16 cellular contexts compared by ENCODE assay signal in genomic region chr17:27562777-27563455, GRCh38.
A peak's percentile ranks its signal among the peaks of the same experiment; 100 is the strongest.
DNase-seq lines count a peak whose midpoint lies in the region; ATAC-seq and TF ChIP-seq lines count a peak whose summit lies in the region.
"Had no signal": no experiment of that assay in that cellular context is flagged by ENCODE, and none has a peak within 500 bp of the region (broad histone marks: within the 10 kb centered on the region; RNA-seq: fewer than 3 reads in every experiment).

No MANE protein-coding gene starts in this region.

- H3K4me3 ChIP-seq in IMR-90 (ENCODE audit: insufficient read depth, low read depth, low read length): no peak overlapping the region
- no peak overlapping the region for H3K4me3 ChIP-seq in fibroblast of pulmonary artery (replicated peaks; ENCODE audit: low read depth, low read length)
- no peak overlapping the region for H3K4me3 ChIP-seq in gastrocnemius medialis
- H3K4me3 ChIP-seq: cardiac muscle cell, GM12878, thoracic aorta had no signal

- H2AK5ac ChIP-seq in IMR-90 (ENCODE audit: low read depth, low read length): peak overlapping the region; percentile 13; the same call in 1 of the 2 replicates

- H3K27me3 Mint-ChIP-seq in activated CD4-positive, alpha-beta T cell treated with anti-CD3 and anti-CD28 coated beads, Interleukin-2, amount 10 ng/mL, durations not matched to agents 7 days and 5 days: no peaks in the 10 kb centered on the region
- H3K27me3 Mint-ChIP-seq: effector memory CD8-positive, alpha-beta T cell had no signal

- H3K36me3 ChIP-seq in IMR-90 (ENCODE audit: control insufficient read depth, insufficient read depth, low read length): peaks cover 23% of the 10 kb centered on the region
- no peaks in the 10 kb centered on the region for H3K36me3 ChIP-seq in gastrocnemius medialis
- H3K36me3 ChIP-seq: cardiac muscle cell, thoracic aorta had no signal

- no peak overlapping the region for H2AFZ ChIP-seq in IMR-90 (replicated peaks; ENCODE audit: low read length, poor library complexity)

- dilution Hi-C loops in IMR-90 (cut with HindIII; ENCODE audit: low sequenced_read_pairs, unreplicated experiment): no loop called here

- peak overlapping the region; percentile 38; the same call in 1 of the 2 replicates for H2BK20ac ChIP-seq in IMR-90 (ENCODE audit: low read depth, low read length)

- no peak overlapping the region for H3K56ac ChIP-seq in IMR-90 (ENCODE audit: extremely low read depth, insufficient read depth, low read length)

- H3K4ac ChIP-seq in IMR-90 (ENCODE audit: low read depth, low read length): peak overlapping the region; percentile 2; the same call in 1 of the 2 replicates

- H3K79me1 ChIP-seq in IMR-90 (ENCODE audit: low read depth in 1 of 2, low read length in 2 of 2): peaks cover 55 to 91% of the 10 kb centered on the region in 2 experiments

- H4K5ac ChIP-seq in IMR-90 (ENCODE audit: low read depth, low read length): no peak overlapping the region

- H4K20me1 ChIP-seq in IMR-90 (ENCODE audit: insufficient read depth, low read length): peaks cover 12% of the 10 kb centered on the region; the same call in 1 of the 2 replicates

- H3K27ac ChIP-seq in IMR-90 (ENCODE audit: insufficient read depth, low read length): no peak overlapping the region
- H3K27ac ChIP-seq in gastrocnemius medialis: peak overlapping the region in 3 of 4 donors; percentile 45 to 53 (median 49)
- H3K27ac ChIP-seq: cardiac muscle cell, thoracic aorta had no signal

- H2AK9ac ChIP-seq in IMR-90 (replicated peaks; ENCODE audit: low read depth, low read length, poor library complexity): no peak overlapping the region

- H4K91ac ChIP-seq in IMR-90 (ENCODE audit: insufficient read depth, low read depth, low read length): peak overlapping the region; percentile 19; the same call in 1 of the 2 replicates

- DNase-seq in activated CD4-positive, alpha-beta T cell treated with anti-CD3 and anti-CD28 coated beads, Interleukin-2, amount 10 ng/mL, durations not matched to agents 7 days and 5 days: no peak
- DNase-seq in activated CD4-positive, alpha-beta T cell treated with anti-CD3 and anti-CD28 coated beads, Interleukin-2, amount 50 U/mL, for 1 hour: no peak
- DNase-seq in IMR-90 (peak; percentile 52), fibroblast of pulmonary artery (ENCODE audit: low read depth) (peak; percentile 46), gastrocnemius medialis (no peak), NCI-H2029 (lab: John Stamatoyannopoulos, UW) (no peak), NOMO-1 (lab: John Stamatoyannopoulos, UW; ENCODE audit: unreplicated experiment in 2 of 2) (no peak), omental fat pad (ENCODE audit: low spot score) (no peak)
- DNase-seq: effector memory CD8-positive, alpha-beta T cell; NCI-H1694 treated with DMSO at 0.1 percent for 48 hours; NCI-H524 treated with DMSO at 0.1 percent for 48 hours; OCI-M1 had no signal

- H3K18ac ChIP-seq in IMR-90 (ENCODE audit: low read depth, low read length): no peak overlapping the region

- no peak overlapping the region for H2BK5ac ChIP-seq in IMR-90 (ENCODE audit: low read depth, low read length, poor library complexity, severe bottlenecking)

- peak overlapping the region; percentile 30; the same call in 1 of the 3 replicates for H2BK15ac ChIP-seq in IMR-90 (ENCODE audit: low read depth, low read length)

- H3K4me1 ChIP-seq in IMR-90 (ENCODE audit: control insufficient read depth, insufficient read depth, low read length) (peaks cover 31% of the 10 kb centered on the region), gastrocnemius medialis (peaks cover 27 to 32% of the 10 kb centered on the region in 2 donors)

- CTCF ChIA-PET in activated CD4-positive, alpha-beta T cell treated with anti-CD3 and anti-CD28 coated beads, Interleukin-2, amount 10 ng/mL, durations not matched to agents 7 days and 5 days (lab: Charles Lee): interaction anchor here (0.6 to 2.5 kb wide), 6 partner anchors 10 to 540 kb away, joined by 3 to 11 read pairs (median 4); no protein-coding TSS in a partner anchor
- CTCF ChIA-PET in IMR-90 (lab: Yijun Ruan, JAX): interaction anchor here (1.0 kb wide), 1 partner anchor 18 kb away, joined by 3 read pairs; no protein-coding TSS in a partner anchor

- peaks cover 41% of the 10 kb centered on the region for H3K9me1 ChIP-seq in IMR-90 (ENCODE audit: insufficient read depth, low read length)

- ATAC-seq in IMR-90 (ENCODE audit: low read depth) (no peak), gastrocnemius medialis (no peak), omental fat pad (ENCODE audit: low FRiP score) (no peak)
- ATAC-seq: GM12878, sciatic nerve had no signal

- no TSS peak for BruUV-seq in IMR-90 (replicated peaks; lab: Mats Ljungman, UMichigan)

- TF ChIP-seq CTCF in IMR-90 (conservative IDR thresholded peaks at IDR 0.05; ENCODE audit: low read depth, low read length) (no peak), fibroblast of pulmonary artery (IDR thresholded peaks at IDR 0.05; ENCODE audit: low read length, missing control alignments) (no peak), gastrocnemius medialis (IDR thresholded peaks at IDR 0.05 in 4 of 5, conservative IDR thresholded peaks at IDR 0.05 in 1 of 5) (no peak), omental fat pad (IDR thresholded peaks at IDR 0.05) (no peak)

- 52% methylated on average over 3 of the region's 8 CpGs; no CpG with 5 or more reads in 1 of the 2 experiments for WGBS in IMR-90 (ENCODE audit: extremely low coverage in 2 of 2, insufficient read length in 1 of 2), 2 experiments

- H3K23ac ChIP-seq in IMR-90 (ENCODE audit: low read depth, low read length): no peak overlapping the region

- intact Hi-C loops in IMR-90 (cut with micrococcal nuclease): no loop called here
- intact Hi-C loops in gastrocnemius medialis (cut with DNase I; ENCODE audit: low total_unique reads): loop anchor here (10.0 kb wide), 1 partner anchor 108 kb away; the partner anchor contains the start of gene KSR1

- H3K4me3 Mint-ChIP-seq in activated CD4-positive, alpha-beta T cell treated with anti-CD3 and anti-CD28 coated beads, Interleukin-2, amount 10 ng/mL, durations not matched to agents 7 days and 5 days: no peak overlapping the region
- H3K4me3 Mint-ChIP-seq: effector memory CD8-positive, alpha-beta T cell had no signal

- TF ChIP-seq POLR2A in IMR-90 (IDR thresholded peaks at IDR 0.05; ENCODE audit: low read depth, low read length) (no peak), gastrocnemius medialis (IDR thresholded peaks at IDR 0.05) (no peak)

- no peak for TF ChIP-seq RAD21 in IMR-90 (IDR thresholded peaks at IDR 0.05; ENCODE audit: low read length)

- 0 out of 2 replicates have a peak overlapping the region, but pooled peaks have one; percentile 14 for H2BK120ac ChIP-seq in IMR-90 (ENCODE audit: low read depth, low read length)

- H3K27me3 ChIP-seq in IMR-90 (ENCODE audit: control insufficient read depth, insufficient read depth, low read length): no peaks in the 10 kb centered on the region
- no peaks in the 10 kb centered on the region for H3K27me3 ChIP-seq in gastrocnemius medialis
- H3K27me3 ChIP-seq: cardiac muscle cell had no signal

- H4K8ac ChIP-seq in IMR-90 (ENCODE audit: low read depth in 2 of 2, low read length in 2 of 2): peak overlapping the region in 1 of 2 experiments; percentile 39; a peak in 2 of 4 replicates

- H3K4me1 Mint-ChIP-seq in activated CD4-positive, alpha-beta T cell treated with anti-CD3 and anti-CD28 coated beads, Interleukin-2, amount 10 ng/mL, durations not matched to agents 7 days and 5 days: peaks cover 43% of the 10 kb centered on the region

- H3K9me3 Mint-ChIP-seq in activated CD4-positive, alpha-beta T cell treated with anti-CD3 and anti-CD28 coated beads, Interleukin-2, amount 10 ng/mL, durations not matched to agents 7 days and 5 days: peaks cover 8% of the 10 kb centered on the region
- H3K9me3 Mint-ChIP-seq: effector memory CD8-positive, alpha-beta T cell had no signal

- in situ Hi-C loops in IMR-90 (cut with MboI; ENCODE audit: low sequenced_read_pairs): no loop called here
- in situ Hi-C loops in gastrocnemius medialis (cut with MboI; ENCODE audit: low sequenced_read_pairs in 4 of 4): no loop called here

- POLR2A ChIA-PET in activated CD4-positive, alpha-beta T cell treated with anti-CD3 and anti-CD28 coated beads, Interleukin-2, amount 10 ng/mL, durations not matched to agents 7 days and 5 days (lab: Charles Lee): no interaction called here
- POLR2A ChIA-PET in IMR-90 (lab: Charles Lee; ENCODE audit: unreplicated experiment): interaction anchor here (0.6 kb wide), 1 partner anchor 519 kb away, joined by 3 read pairs; no protein-coding TSS in a partner anchor

- H3K4me2 ChIP-seq in IMR-90 (ENCODE audit: low read depth, low read length): no peak overlapping the region

- no peak overlapping the region for H3K9ac ChIP-seq in IMR-90 (ENCODE audit: low read depth, low read length)

- no peaks in the 10 kb centered on the region for H3K9me3 ChIP-seq in IMR-90 (ENCODE audit: control insufficient read depth, insufficient read depth, low read length)
- no peaks in the 10 kb centered on the region for H3K9me3 ChIP-seq in gastrocnemius medialis
- H3K9me3 ChIP-seq: thoracic aorta had no signal

- H3K36me3 Mint-ChIP-seq in activated CD4-positive, alpha-beta T cell treated with anti-CD3 and anti-CD28 coated beads, Interleukin-2, amount 10 ng/mL, durations not matched to agents 7 days and 5 days (ENCODE audit: low read depth): peaks cover 26% of the 10 kb centered on the region

- peak overlapping the region; percentile 72 for H3K27ac Mint-ChIP-seq in activated CD4-positive, alpha-beta T cell treated with anti-CD3 and anti-CD28 coated beads, Interleukin-2, amount 10 ng/mL, durations not matched to agents 7 days and 5 days

- H3K14ac ChIP-seq in IMR-90 (replicated peaks; ENCODE audit: low read depth, low read length): 0 out of 2 replicates have a peak overlapping the region, but pooled peaks have one; percentile 25

TF ChIP-seq in IMR-90, 13 proteins besides CTCF, POLR2A, EP300 and RAD21:
- TF ChIP-seq NFE2L2 (IDR thresholded peaks at IDR 0.05; ENCODE audit: low read depth, low read length) (no peak), USF2 (IDR thresholded peaks at IDR 0.05; ENCODE audit: low read depth, low read length) (peak; percentile 51)

Comparison
In these comparisons a context has a peak if more than half of its experiments do, and no peak if none do; other contexts are left out.
1. DNase-seq: peak in IMR-90 (single experiment) and fibroblast of pulmonary artery (single experiment); none in activated CD4-positive, alpha-beta T cell treated with anti-CD3 and anti-CD28 coated beads, Interleukin-2, amount 10 ng/mL, durations not matched to agents 7 days and 5 days (single experiment), activated CD4-positive, alpha-beta T cell treated with anti-CD3 and anti-CD28 coated beads, Interleukin-2, amount 50 U/mL, for 1 hour (single experiment), gastrocnemius medialis (0 of 2), NCI-H2029 (single experiment), NOMO-1 (0 of 2) and omental fat pad (single experiment).